Comparison of ENCODE assay signal across 20 cellular contexts in the genomic region with DNA sequence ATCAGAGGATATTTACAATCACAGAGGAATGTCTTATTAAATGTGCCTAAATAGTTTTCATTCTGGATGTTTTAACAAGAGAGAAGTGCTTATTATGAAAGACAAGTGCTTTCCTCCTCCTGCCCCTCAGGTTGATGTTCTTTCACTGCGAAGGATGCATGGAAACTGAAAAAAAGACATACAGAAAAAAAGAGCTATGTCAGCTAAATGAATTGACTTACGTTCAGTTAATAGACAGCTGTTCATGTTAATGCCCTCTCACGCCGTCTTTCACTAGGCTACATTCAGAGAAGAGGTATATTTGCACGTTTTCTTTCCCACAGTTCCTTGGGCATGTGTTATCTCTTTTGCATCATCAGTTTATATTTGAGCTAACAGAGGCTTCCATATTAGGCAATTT.
DNase-seq lines count a peak whose midpoint lies in the region; ATAC-seq, FAIRE-seq and TF ChIP-seq lines count a peak whose summit lies in the region.
"Had no signal": no experiment of that assay in that cellular context is flagged by ENCODE, and none has a peak within 500 bp of the region (broad histone marks: within the 10 kb centered on the region; RNA-seq: fewer than 3 reads in every experiment).

No MANE protein-coding gene starts in this region.

- no peak overlapping the region for H3K9ac ChIP-seq in HepG2 (ENCODE audit: insufficient read depth, low read depth, low read length)
- no peak overlapping the region for H3K9ac ChIP-seq in Karpas-422 (ENCODE audit: low read length)
- H3K9ac ChIP-seq in neural cell (ENCODE audit: low read length) = no peak overlapping the region

- TF ChIP-seq EP300 in HepG2 (IDR thresholded peaks at IDR 0.05; ENCODE audit: low read depth in 2 of 2, low read length in 2 of 2) = no peak
- TF ChIP-seq EP300 in HepG2 (CRISPR knock-in tag; IDR thresholded peaks at IDR 0.05; ENCODE audit: borderline replicate concordance) = no peak
- peak; percentile 18 for TF ChIP-seq EP300 in neural cell (conservative IDR thresholded peaks at IDR 0.05; ENCODE audit: poor library complexity, severe bottlenecking)

- CTCF ChIA-PET in HepG2 (lab: Yijun Ruan, JAX; ENCODE audit: low intra/inter-chr PET ratio, low total read pairs) = no interaction called here

- no TSS peak for BruUV-seq in HepG2 (replicated peaks; lab: Mats Ljungman, UMichigan)

- H3K4me3 ChIP-seq in HepG2 (replicated peaks in 1 of 3; ENCODE audit: insufficient read depth in 1 of 3, low read depth in 2 of 3, low read length in 3 of 3) = no peak overlapping the region
- H3K4me3 ChIP-seq in right lobe of liver = no peak overlapping the region
- no peak overlapping the region for H3K4me3 ChIP-seq in Karpas-422 (ENCODE audit: low read length)
- H3K4me3 ChIP-seq in neural cell (ENCODE audit: low read length) = no peak overlapping the region
- H3K4me3 ChIP-seq: HAP-1 had no signal

- H3K79me2 ChIP-seq in HepG2 (ENCODE audit: insufficient read depth, low read length) (no peaks in the 10 kb centered on the region), Karpas-422 (ENCODE audit: low read length) (no peaks in the 10 kb centered on the region), neural cell (replicated peaks; ENCODE audit: insufficient read depth, low read length) (no peaks in the 10 kb centered on the region)

- TF ChIP-seq CTCF in HepG2 (CRISPR knock-in tag; IDR thresholded peaks at IDR 0.05) (no peak), right lobe of liver (IDR thresholded peaks at IDR 0.05) (no peak), neural cell (IDR thresholded peaks at IDR 0.05; ENCODE audit: poor library complexity, severe bottlenecking) (no peak)

- H4K20me1 ChIP-seq in HepG2 (ENCODE audit: insufficient read depth, low read length) (no peaks in the 10 kb centered on the region), Karpas-422 (ENCODE audit: insufficient read depth, low read depth, low read length) (no peaks in the 10 kb centered on the region), neural cell (ENCODE audit: insufficient read depth) (no peaks in the 10 kb centered on the region)

- no peak for TF ChIP-seq POLR2A in HepG2 (IDR thresholded peaks at IDR 0.05; ENCODE audit: insufficient read depth in 1 of 2, low read depth in 2 of 2, low read length in 2 of 2)
- no peak for TF ChIP-seq POLR2A in right lobe of liver (IDR thresholded peaks at IDR 0.05)

- no peaks in the 10 kb centered on the region for H3K4me1 ChIP-seq in HepG2 (ENCODE audit: insufficient read depth, low read length)
- peaks cover 0 to 23% (median 1%) of the 10 kb centered on the region in 4 donors for H3K4me1 ChIP-seq in right lobe of liver
- H3K4me1 ChIP-seq in Karpas-422 (ENCODE audit: low read length) = peaks cover 8% of the 10 kb centered on the region
- H3K4me1 ChIP-seq: HAP-1 had no signal

- intact Hi-C loops in HepG2 (cut with micrococcal nuclease; ENCODE audit: unreplicated experiment) = no loop called here
- intact Hi-C loops in right lobe of liver (cut with DNase I) = no loop called here

- ATAC-seq in HepG2 (no peak), right lobe of liver (no peak)

- POLR2A ChIA-PET in HepG2 (lab: Yijun Ruan, JAX) = no interaction called here

- no peak for FAIRE-seq in HepG2 (lab: Jason Lieb, UNC)
- FAIRE-seq: GM12891, GM18507, H54 had no signal

- H3K9me2 ChIP-seq in Karpas-422 (replicated peaks; ENCODE audit: insufficient read depth, low read length) (no peaks in the 10 kb centered on the region), neural cell (ENCODE audit: insufficient read depth, low read length) (no peaks in the 10 kb centered on the region)

- H3K4me2 ChIP-seq in HepG2 (ENCODE audit: low read depth, low read length) = no peak overlapping the region
- no peak overlapping the region for H3K4me2 ChIP-seq in Karpas-422 (ENCODE audit: low read depth, low read length, poor library complexity, severe bottlenecking)
- no peak overlapping the region for H3K4me2 ChIP-seq in neural cell (ENCODE audit: low read length)

- no peaks in the 10 kb centered on the region for H3K36me3 ChIP-seq in HepG2 (replicated peaks in 1 of 2; ENCODE audit: control insufficient read depth in 1 of 2, insufficient read depth in 2 of 2, low read length in 2 of 2)
- no peaks in the 10 kb centered on the region for H3K36me3 ChIP-seq in right lobe of liver
- no peaks in the 10 kb centered on the region for H3K36me3 ChIP-seq in Karpas-422 (ENCODE audit: insufficient read depth, low read length)
- no peaks in the 10 kb centered on the region for H3K36me3 ChIP-seq in neural cell (ENCODE audit: insufficient read depth, low read length)
- H3K36me3 ChIP-seq: HAP-1 had no signal

- peaks cover 4% of the 10 kb centered on the region; the same call in 1 of the 2 replicates for H3K9me3 ChIP-seq in HepG2 (ENCODE audit: low read length)
- no peaks in the 10 kb centered on the region for H3K9me3 ChIP-seq in right lobe of liver
- H3K9me3 ChIP-seq in Karpas-422 (ENCODE audit: low read length) = peaks cover 4% of the 10 kb centered on the region; the same call in 1 of the 2 replicates
- no peaks in the 10 kb centered on the region for H3K9me3 ChIP-seq in neural cell (ENCODE audit: low read length)
- H3K9me3 ChIP-seq: HAP-1 had no signal

- no peak overlapping the region for H2AFZ ChIP-seq in HepG2 (ENCODE audit: low read length)
- H2AFZ ChIP-seq in Karpas-422 (ENCODE audit: low read length) = peak overlapping the region; percentile 19; the same call in 1 of the 2 replicates
- no peak overlapping the region for H2AFZ ChIP-seq in neural cell (ENCODE audit: low read depth, low read length)

- DNase-seq in HepG2 (ENCODE audit: low spot score) (no peak), right lobe of liver (no peak), Karpas-422 (no peak), KBM-7 (no peak)
- DNase-seq in stimulated activated CD4-positive, alpha-beta T cell treated with anti-CD3 and anti-CD28 coated beads, Interleukin-4, amount 100 ng/mL, for 1 hour = no peak
- DNase-seq: 8988T; C1 segment of cervical spinal cord; Calu3; CD4-positive, alpha-beta memory T cell; COR-L47; DMS53; DMS79 treated with DMSO at 0.1 percent for 48 hours; GF-D8; GOT3; HFFc6 had no signal

- H3K27me3 ChIP-seq in HepG2 (ENCODE audit: control insufficient read depth in 1 of 2, insufficient read depth in 2 of 2, low read length in 2 of 2) (no peaks in the 10 kb centered on the region), right lobe of liver (no peaks in the 10 kb centered on the region), Karpas-422 (ENCODE audit: low read length) (no peaks in the 10 kb centered on the region), neural cell (ENCODE audit: insufficient read depth, low read depth, low read length) (no peaks in the 10 kb centered on the region)

- TF ChIP-seq RAD21 in HepG2 (CRISPR knock-in tag; IDR thresholded peaks at IDR 0.05) (no peak), neural cell (conservative IDR thresholded peaks at IDR 0.05) (no peak)

- in situ Hi-C loops in HepG2 (cut with HindIII; ENCODE audit: extremely low pct_ligation_motif_present, low pct_unique_long_range_greater_than_20kb) = no loop called here
- in situ Hi-C loops in KBM-7 (cut with MboI; ENCODE audit: low pct_unique_long_range_greater_than_20kb, low sequenced_read_pairs) = no loop called here

- no peaks in the 10 kb centered on the region for H3F3A ChIP-seq in neural cell (ENCODE audit: insufficient read depth, low read length, poor library complexity, severe bottlenecking)

- 6% methylated on average over 5 of the region's 5 CpGs for WGBS in HepG2 (ENCODE audit: low lambda C conversion rate)
- WGBS in right lobe of liver (ENCODE audit: insufficient coverage, low coverage, low lambda C conversion rate, missing lambda C conversion rate) = 66% methylated on average over 5 of the region's 5 CpGs

- H3K27ac ChIP-seq in HepG2 (ENCODE audit: extremely low read length, insufficient read depth, low read length) (no peak overlapping the region), right lobe of liver (no peak overlapping the region), Karpas-422 (ENCODE audit: low read length) (no peak overlapping the region), neural cell (ENCODE audit: low read length) (no peak overlapping the region)

TF ChIP-seq in HepG2, 621 proteins besides CTCF, POLR2A, EP300 and RAD21 (continues in another document):
- TF ChIP-seq NCOA2 (CRISPR knock-in tag; IDR thresholded peaks at IDR 0.05) = no peak
- no peak for TF ChIP-seq ZNF614 (CRISPR knock-in tag; IDR thresholded peaks at IDR 0.05; ENCODE audit: borderline replicate concordance)
- TF ChIP-seq ATM (IDR thresholded peaks at IDR 0.05; ENCODE audit: borderline replicate concordance) = no peak
- TF ChIP-seq GATAD2A (CRISPR knock-in tag; IDR thresholded peaks at IDR 0.05) = no peak
- TF ChIP-seq ZNF207 (IDR thresholded peaks at IDR 0.05; ENCODE audit: borderline replicate concordance) = no peak
- peak; percentile 70 to 82 for TF ChIP-seq MAFK (conservative IDR thresholded peaks at IDR 0.05 in 1 of 2, IDR thresholded peaks at IDR 0.05 in 1 of 2; ENCODE audit: low read length in 2 of 2)
- no peak for TF ChIP-seq SMARCE1 (IDR thresholded peaks at IDR 0.05; ENCODE audit: borderline replicate concordance)
- TF ChIP-seq RXRB (CRISPR knock-in tag; IDR thresholded peaks at IDR 0.05; ENCODE audit: borderline replicate concordance) = no peak
- peak; percentile 78 for TF ChIP-seq MAFF (IDR thresholded peaks at IDR 0.05; ENCODE audit: low read depth, low read length)
- no peak for TF ChIP-seq HDAC2 (CRISPR knock-in tag; IDR thresholded peaks at IDR 0.05)
- TF ChIP-seq ZNF615 (CRISPR knock-in tag; IDR thresholded peaks at IDR 0.05; ENCODE audit: borderline replicate concordance) = no peak
- no peak for TF ChIP-seq PRMT3 (CRISPR knock-in tag; IDR thresholded peaks at IDR 0.05; ENCODE audit: borderline replicate concordance, low read depth)

TF ChIP-seq in neural cell, 6 proteins besides CTCF, POLR2A, EP300 and RAD21:
- TF ChIP-seq SMC3 (conservative IDR thresholded peaks at IDR 0.05; ENCODE audit: poor library complexity) (no peak), POLR2AphosphoS5 (IDR thresholded peaks at IDR 0.05) (peak; percentile 25)
